In genomic region chr21:14645702-14646101, GRCh38 we compare ENCODE assay signal across 28 cellular contexts.
"Had no signal": no experiment of that assay in that cellular context is flagged by ENCODE, and none has a peak within 500 bp of the region (broad histone marks: within the 10 kb centered on the region; RNA-seq: fewer than 3 reads in every experiment).

No MANE protein-coding gene starts in this region.

- H3K9me3 ChIP-seq: colonic mucosa had no signal

- H3K27ac ChIP-seq: colonic mucosa, coronary artery, dorsolateral prefrontal cortex, epithelial cell of prostate, esophagus muscularis mucosa, esophagus squamous epithelium, foreskin keratinocyte, gastrocnemius medialis, gastroesophageal sphincter, heart left ventricle, heart right ventricle had no signal

- H3K4me3 ChIP-seq: colonic mucosa, coronary artery, dorsolateral prefrontal cortex, esophagus muscularis mucosa, esophagus squamous epithelium, gastrocnemius medialis, gastroesophageal sphincter, heart left ventricle, heart right ventricle had no signal

- DNase-seq: colonic mucosa; cortex of kidney; dermis blood vessel endothelial cell; dorsolateral prefrontal cortex; effector CD4-positive, alpha-beta T cell; effector CD8-positive, alpha-beta T cell; effector memory CD4-positive, alpha-beta T cell; effector memory CD8-positive, alpha-beta T cell; endodermal cell; erythroblast; esophagus squamous epithelium; foreskin fibroblast; foreskin keratinocyte; foreskin melanocyte; gastrocnemius medialis; glutamatergic neuron; head of caudate nucleus; heart left ventricle; heart right ventricle had no signal

- H3K4me1 ChIP-seq: colonic mucosa, esophagus muscularis mucosa, esophagus squamous epithelium, foreskin keratinocyte, gastrocnemius medialis, gastroesophageal sphincter, heart left ventricle, heart right ventricle had no signal

- FAIRE-seq: colon, endometrium, endothelial cell of umbilical vein, frontal cortex had no signal

- ATAC-seq: effector memory CD8-positive, alpha-beta T cell; esophagus mucosa; foreskin keratinocyte; gastrocnemius medialis; gastroesophageal sphincter; heart left ventricle; heart right ventricle had no signal

- H3K36me3 ChIP-seq: colonic mucosa, esophagus muscularis mucosa, esophagus squamous epithelium, gastrocnemius medialis, gastroesophageal sphincter, heart left ventricle, heart right ventricle had no signal

- H3K27me3 ChIP-seq: colonic mucosa, dorsolateral prefrontal cortex, esophagus muscularis mucosa, esophagus squamous epithelium, foreskin keratinocyte, gastrocnemius medialis, gastroesophageal sphincter, heart left ventricle, heart right ventricle had no signal
